ENCODE assay signal across 25 cellular contexts in the genomic region with DNA sequence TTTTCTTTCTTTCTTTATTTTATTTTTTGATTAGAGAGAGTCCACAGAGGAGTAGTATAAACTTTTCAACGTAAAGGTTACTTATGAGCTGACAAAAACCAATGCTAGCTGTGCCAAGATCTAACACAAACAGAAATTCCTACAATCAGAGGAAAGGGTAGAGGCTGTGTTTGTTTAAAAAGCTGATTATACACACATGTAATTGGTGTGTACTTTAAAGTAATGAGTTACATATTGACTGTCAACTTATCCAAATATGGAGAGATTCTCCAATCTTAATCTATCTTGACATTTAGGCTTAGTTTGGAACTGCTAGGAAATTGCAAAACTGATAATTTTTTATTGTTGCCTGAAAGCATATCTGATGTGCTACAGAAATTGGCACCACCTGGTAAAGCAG.
"Had no signal": no experiment of that assay in that cellular context is flagged by ENCODE, and none has a peak within 500 bp of the region (broad histone marks: within the 10 kb centered on the region; RNA-seq: fewer than 3 reads in every experiment).

No MANE protein-coding gene starts in this region.

- H3K9me3 ChIP-seq: suprapubic skin, vagina had no signal

- H3K27ac ChIP-seq: dorsolateral prefrontal cortex, ovary, suprapubic skin, transverse colon, vagina had no signal

- ATAC-seq: naive thymus-derived CD8-positive, alpha-beta T cell; sciatic nerve; stimulated activated naive CD8-positive, alpha-beta T cell treated with anti-CD3 and anti-CD28 coated beads, Interleukin-15, amount 100 ng/mL, for 72 hours had no signal

- H3K27me3 ChIP-seq: ovary, suprapubic skin, transverse colon, vagina had no signal

- DNase-seq: dorsolateral prefrontal cortex; effector CD4-positive, alpha-beta T cell; hypothalamus; immature natural killer cell; islet precursor cell; kidney glomerular epithelial cell; mesenchymal stem cell; midbrain; naive thymus-derived CD8-positive, alpha-beta T cell; nephron progenitor cell; nucleus accumbens; ovary; stimulated activated CD4-positive, alpha-beta T cell treated with anti-CD3 and anti-CD28 coated beads, Interleukin-12 subunit alpha, Interleukin-12 subunit beta, amount 100 ng/mL, for 4 hours; stimulated activated CD4-positive, alpha-beta T cell treated with anti-CD3 and anti-CD28 coated beads, Interleukin-1b, Interleukin-23, amount 100 ng/mL, for 48 hours; stimulated activated CD4-positive, alpha-beta T cell treated with anti-CD3 and anti-CD28 coated beads, Interleukin-4, amount 100 ng/mL, for 1 hour; stimulated activated CD8-positive, alpha-beta memory T cell treated with anti-CD3 and anti-CD28 coated beads, Interleukin-4, amount 100 ng/mL, for 48 hours; stimulated activated naive CD4-positive, alpha-beta T cell; stimulated activated naive CD8-positive, alpha-beta T cell treated with anti-CD3 and anti-CD28 coated beads, Interleukin-15, amount 100 ng/mL, for 72 hours; transverse colon had no signal

- H3K4me3 ChIP-seq: dorsolateral prefrontal cortex, ovary, smooth muscle cell, suprapubic skin, transverse colon, vagina had no signal

- H3K4me1 ChIP-seq: suprapubic skin, vagina had no signal

- FAIRE-seq: colon, frontal cortex had no signal

- H3K36me3 ChIP-seq: ovary, suprapubic skin, transverse colon, vagina had no signal
